ENCODE assay signal across 22 cellular contexts in genomic region chr22:47065756-47066615, GRCh38.
DNase-seq lines count a peak whose midpoint lies in the region; ATAC-seq and TF ChIP-seq lines count a peak whose summit lies in the region.
"Had no signal": no experiment of that assay in that cellular context is flagged by ENCODE, and none has a peak within 500 bp of the region (broad histone marks: within the 10 kb centered on the region; RNA-seq: fewer than 3 reads in every experiment).

No MANE protein-coding gene starts in this region.

- no peaks in the 10 kb centered on the region for H3K9me3 ChIP-seq in MG63
- H3K9me3 ChIP-seq: esophagus muscularis mucosa, lower lobe of right lung, vagina had no signal

- no peak for ATAC-seq in sciatic nerve
- no peak for ATAC-seq in HG03342 (IDR thresholded peaks at IDR 0.05; ENCODE audit: unreplicated experiment)
- ATAC-seq in HG03039 (IDR thresholded peaks at IDR 0.05; ENCODE audit: unreplicated experiment) = no peak
- ATAC-seq: lower lobe of right lung had no signal

- DNase-seq in activated effector memory CD4-positive, alpha-beta T cell treated with anti-CD3 and anti-CD28 coated beads, Interleukin-2, amount 50 U/mL, for 16 hours = peak; percentile 49
- no peak for DNase-seq in activated effector memory CD4-positive, alpha-beta T cell treated with Interleukin-2 at 50 U/mL for 16 hours
- DNase-seq in astrocyte of the hippocampus (ENCODE audit: low read depth, low spot score) (peak; percentile 72), fibroblast of mammary gland (ENCODE audit: low read depth) (peak; percentile 25), sciatic nerve (ENCODE audit: low spot score) (peak; percentile 34), MG63 (no peak)
- DNase-seq: activated CD4-positive, alpha-beta T cell treated with anti-CD3 and anti-CD28 coated beads, Interleukin-2, amount 10 ng/mL, durations not matched to agents 24 days and 14 days; activated naive CD4-positive, alpha-beta T cell treated with Interleukin-2 at 50 U/mL for 16 hours; activated T-cell treated with anti-CD3 and anti-CD28 coated beads for 4 hours; lower lobe of right lung; MM.1S; naive B cell; NCI-H146; NCI-H748 treated with DMSO at 0.1 percent for 48 hours; SHP77; stimulated activated CD4-positive, alpha-beta T cell treated with anti-CD3 and anti-CD28 coated beads, Interleukin-2, amount 100 ng/mL, for 48 hours; substantia nigra had no signal

- H3K4me3 ChIP-seq in fibroblast of mammary gland (ENCODE audit: control insufficient read depth, low read depth, low read length) = no peak overlapping the region
- no peak overlapping the region for H3K4me3 ChIP-seq in MG63
- H3K4me3 ChIP-seq: cardiac muscle cell, esophagus muscularis mucosa, lower lobe of right lung, vagina had no signal

- no peaks in the 10 kb centered on the region for H3K27me3 ChIP-seq in MG63
- H3K27me3 ChIP-seq: cardiac muscle cell, esophagus muscularis mucosa, vagina had no signal

- TF ChIP-seq CTCF in fibroblast of mammary gland (conservative IDR thresholded peaks at IDR 0.05; ENCODE audit: control insufficient read depth, insufficient read depth, low read depth, low read length) = no peak

- intact Hi-C loops in sciatic nerve (cut with DNase I) = no loop called here

- H3K36me3 ChIP-seq in MG63 = no peaks in the 10 kb centered on the region
- H3K36me3 ChIP-seq: cardiac muscle cell, vagina had no signal

Comparison
In these comparisons a context has a peak if more than half of its experiments do, and no peak if none do; other contexts are left out.
1. DNase-seq: peak in activated effector memory CD4-positive, alpha-beta T cell treated with anti-CD3 and anti-CD28 coated beads, Interleukin-2, amount 50 U/mL, for 16 hours (single experiment), astrocyte of the hippocampus (single experiment), fibroblast of mammary gland (single experiment) and sciatic nerve (single experiment); none in activated effector memory CD4-positive, alpha-beta T cell treated with Interleukin-2 at 50 U/mL for 16 hours (single experiment) and MG63 (single experiment).